ENCODE assay signal across 10 cellular contexts in the genomic region with DNA sequence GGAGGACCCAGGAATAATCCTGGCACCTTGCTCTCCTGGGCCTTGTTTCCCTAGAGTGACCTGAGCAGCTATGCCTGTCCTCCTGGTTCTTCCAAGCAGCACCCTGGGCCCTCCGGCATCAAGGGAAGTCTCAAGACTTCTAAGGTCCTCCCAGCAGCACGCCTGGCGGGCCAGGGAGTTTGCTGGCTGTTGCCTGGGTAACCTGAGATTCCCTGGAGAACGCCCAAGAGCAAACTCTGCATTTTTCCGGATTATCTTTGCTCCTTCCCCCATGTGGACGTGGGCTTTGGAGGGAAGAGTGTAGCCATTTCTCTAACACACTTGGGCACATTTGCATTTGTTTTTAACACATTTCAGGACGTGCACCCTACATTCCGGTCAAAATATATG.
A peak's percentile ranks its signal among the peaks of the same experiment; 100 is the strongest.
DNase-seq lines count a peak whose midpoint lies in the region; TF ChIP-seq lines count a peak whose summit lies in the region.
"Had no signal": no experiment of that assay in that cellular context is flagged by ENCODE, and none has a peak within 500 bp of the region (broad histone marks: within the 10 kb centered on the region; RNA-seq: fewer than 3 reads in every experiment).

No MANE protein-coding gene starts in this region.

- H3K27me3 ChIP-seq in esophagus (ENCODE audit: control insufficient read depth in 1 of 2, insufficient read depth in 2 of 2, low read length in 2 of 2) (no peaks in the 10 kb centered on the region), muscle layer of duodenum (ENCODE audit: low read depth, low read length) (no peaks in the 10 kb centered on the region)

- 58 to 61% methylated on average over 8 of the region's 8 CpGs for WGBS in esophagus, 2 donors

- H3K9me3 Mint-ChIP-seq in HFFc6: no peaks in the 10 kb centered on the region

- H3K36me3 Mint-ChIP-seq in HFFc6 (ENCODE audit: low read depth): no peaks in the 10 kb centered on the region
- H3K36me3 Mint-ChIP-seq: activated CD8-positive, alpha-beta memory T cell treated with anti-CD3 and anti-CD28 coated beads, Interleukin-2, amount 10 ng/mL, durations not matched to agents 7 days and 5 days had no signal

- DNase-seq in A172 (ENCODE audit: low spot score): peak; percentile 65
- peak; percentile 9 for DNase-seq in HFFc6
- no peak for DNase-seq in DMS79 (lab: John Stamatoyannopoulos, UW)
- no peak for DNase-seq in NCI-H1930 (lab: John Stamatoyannopoulos, UW)
- no peak for DNase-seq in OCI-M1 (lab: John Stamatoyannopoulos, UW)
- DNase-seq in activated T-cell treated with anti-CD3 and anti-CD28 coated beads for 4 hours: no peak
- DNase-seq: activated CD8-positive, alpha-beta memory T cell treated with anti-CD3 and anti-CD28 coated beads, Interleukin-2, amount 10 ng/mL, durations not matched to agents 7 days and 5 days had no signal

- H3K36me3 ChIP-seq in esophagus (ENCODE audit: control insufficient read depth in 2 of 2, insufficient read depth in 2 of 2, low read length in 1 of 2) (no peaks in the 10 kb centered on the region), muscle layer of duodenum (ENCODE audit: control insufficient read depth in 1 of 2, insufficient read depth in 2 of 2, low read length in 2 of 2) (no peaks in the 10 kb centered on the region)

- H3K4me3 ChIP-seq in esophagus (ENCODE audit: low read depth in 1 of 2, low read length in 2 of 2) (no peak overlapping the region), muscle layer of duodenum (ENCODE audit: low read depth in 1 of 2, low read length in 2 of 2) (no peak overlapping the region)

- H3K27ac ChIP-seq in esophagus (ENCODE audit: low read depth in 2 of 2, low read length in 1 of 2) (peak overlapping the region; percentile 38 to 49), muscle layer of duodenum (ENCODE audit: low read length) (peak overlapping the region; percentile 34)
- H3K27ac ChIP-seq: HL-60 had no signal

- TF ChIP-seq CTCF in HFFc6 (IDR thresholded peaks at IDR 0.05): no peak

- H3K9me3 ChIP-seq in esophagus (ENCODE audit: control insufficient read depth in 2 of 2, insufficient read depth in 1 of 2, low read depth in 1 of 2, low read length in 1 of 2): no peaks in the 10 kb centered on the region
- no peaks in the 10 kb centered on the region for H3K9me3 ChIP-seq in muscle layer of duodenum (ENCODE audit: control insufficient read depth in 1 of 2, low read length in 2 of 2)

- peaks cover 17% of the 10 kb centered on the region for H3K4me1 Mint-ChIP-seq in HFFc6 (ENCODE audit: low read depth)

- H3K4me1 ChIP-seq in esophagus (ENCODE audit: control insufficient read depth in 2 of 2, insufficient read depth in 2 of 2, low read length in 1 of 2) (peaks cover 3 to 8% of the 10 kb centered on the region in 2 donors), muscle layer of duodenum (ENCODE audit: control insufficient read depth in 1 of 2, insufficient read depth in 2 of 2, low read length in 2 of 2) (peaks cover 0 to 9% of the 10 kb centered on the region in 2 donors)

- H3K4me3 Mint-ChIP-seq in HFFc6: peak overlapping the region; percentile 26; the same call in 1 of the 2 replicates
- H3K4me3 Mint-ChIP-seq: activated CD8-positive, alpha-beta memory T cell treated with anti-CD3 and anti-CD28 coated beads, Interleukin-2, amount 10 ng/mL, durations not matched to agents 7 days and 5 days had no signal

- H3K27me3 Mint-ChIP-seq in HFFc6 (ENCODE audit: insufficient read depth): peaks cover 3% of the 10 kb centered on the region
- H3K27me3 Mint-ChIP-seq: activated CD8-positive, alpha-beta memory T cell treated with anti-CD3 and anti-CD28 coated beads, Interleukin-2, amount 10 ng/mL, durations not matched to agents 7 days and 5 days had no signal

- H3K27ac Mint-ChIP-seq in HFFc6: peak overlapping the region; percentile 67
- H3K27ac Mint-ChIP-seq: activated CD8-positive, alpha-beta memory T cell treated with anti-CD3 and anti-CD28 coated beads, Interleukin-2, amount 10 ng/mL, durations not matched to agents 7 days and 5 days had no signal

Comparison
In these comparisons a context has a peak if more than half of its experiments do, and no peak if none do; other contexts are left out.
1. DNase-seq: peak in A172 (single experiment) and HFFc6 (single experiment); none in DMS79 (single experiment), NCI-H1930 (0 of 2), OCI-M1 (single experiment) and activated T-cell treated with anti-CD3 and anti-CD28 coated beads for 4 hours (single experiment).